14 cellular contexts compared by ENCODE assay signal in genomic region chr11:19674420-19674819, GRCh38. TPM values are rescaled to one million over a fixed set of nuclear protein-coding genes. Genes with fewer than 3 reads are reported as not detected.
A peak's percentile ranks its signal among the peaks of the same experiment; 100 is the strongest.
DNase-seq lines count a peak whose midpoint lies in the region; ATAC-seq and TF ChIP-seq lines count a peak whose summit lies in the region.
"Had no signal": no experiment of that assay in that cellular context is flagged by ENCODE, and none has a peak within 500 bp of the region (broad histone marks: within the 10 kb centered on the region; RNA-seq: fewer than 3 reads in every experiment).

No MANE protein-coding gene starts in this region.

- H3K27me3 ChIP-seq in HUES48 (ENCODE audit: control insufficient read depth, insufficient read depth, low read length) (no peaks in the 10 kb centered on the region), lower lobe of right lung (ENCODE audit: low read depth) (no peaks in the 10 kb centered on the region), subcutaneous abdominal adipose tissue (ENCODE audit: control insufficient read depth in 5 of 5, insufficient read depth in 4 of 5, low read length in 5 of 5) (no peaks in the 10 kb centered on the region)

- TF ChIP-seq CTCF in lower lobe of right lung (IDR thresholded peaks at IDR 0.05) = no peak

- H3K36me3 ChIP-seq in HUES48 (ENCODE audit: control insufficient read depth, insufficient read depth, low read length) = no peaks in the 10 kb centered on the region
- H3K36me3 ChIP-seq in lower lobe of right lung = no peaks in the 10 kb centered on the region
- H3K36me3 ChIP-seq in subcutaneous abdominal adipose tissue (ENCODE audit: control insufficient read depth in 5 of 5, insufficient read depth in 5 of 5, low read length in 5 of 5) = no peaks in the 10 kb centered on the region

- DNase-seq in lower lobe of right lung = peak; percentile 52
- DNase-seq in NCI-H524 (lab: John Stamatoyannopoulos, UW) = no peak
- DNase-seq in activated CD8-positive, alpha-beta memory T cell treated with anti-CD3 and anti-CD28 coated beads for 24 hours = no peak
- DNase-seq in DMS153 (lab: John Stamatoyannopoulos, UW) = no peak
- DNase-seq: activated CD4-positive, alpha-beta T cell treated with anti-CD3 and anti-CD28 coated beads for 48 hours; activated T-cell treated with anti-CD3 and anti-CD28 coated beads, Interleukin-2, amount 50 U/mL, for 72 hours; foreskin melanocyte; NCI-H1436; NCI-H524 treated with DMSO at 0.1 percent for 48 hours; stimulated activated CD4-positive, alpha-beta T cell treated with anti-CD3 and anti-CD28 coated beads, Interleukin-12 subunit alpha, Interleukin-12 subunit beta, amount 100 ng/mL, for 4 hours had no signal

- H3K4me3 ChIP-seq in HUES48 (ENCODE audit: low read depth, low read length) (no peak overlapping the region), lower lobe of right lung (no peak overlapping the region), subcutaneous abdominal adipose tissue (ENCODE audit: low read depth in 1 of 5, low read length in 5 of 5) (no peak overlapping the region)

- intact Hi-C loops in lower lobe of right lung (cut with DNase I) = no loop called here

- H3K9ac ChIP-seq in HUES48 (ENCODE audit: low read depth, low read length) (no peak overlapping the region), subcutaneous abdominal adipose tissue (ENCODE audit: low read length in 5 of 5) (no peak overlapping the region)

- H3K4me1 ChIP-seq in HUES48 (ENCODE audit: control insufficient read depth, insufficient read depth, low read length) = peaks cover 32% of the 10 kb centered on the region
- H3K4me1 ChIP-seq in lower lobe of right lung = peaks cover 40% of the 10 kb centered on the region
- peaks cover 4 to 57% (median 43%) of the 10 kb centered on the region in 5 donors for H3K4me1 ChIP-seq in subcutaneous abdominal adipose tissue (ENCODE audit: control insufficient read depth in 5 of 5, insufficient read depth in 5 of 5, low read length in 5 of 5)

- H3K27ac ChIP-seq in HUES48 (ENCODE audit: low read depth, low read length) (peak overlapping the region; percentile 40), lower lobe of right lung (peak overlapping the region; percentile 68), subcutaneous abdominal adipose tissue (ENCODE audit: low read depth, low read length) (peak overlapping the region; percentile 47)

- ATAC-seq in esophagus mucosa (peak; percentile 43), lower lobe of right lung (peak; percentile 89 to 93), GM21529 (IDR thresholded peaks at IDR 0.05; ENCODE audit: unreplicated experiment) (no peak)
- ATAC-seq: activated T-cell treated with anti-CD3 and anti-CD28 coated beads, Interleukin-2, amount 50 U/mL, for 72 hours had no signal

- H3K9me3 ChIP-seq in HUES48 (ENCODE audit: control insufficient read depth, insufficient read depth, low read length) = no peaks in the 10 kb centered on the region
- H3K9me3 ChIP-seq in lower lobe of right lung = no peaks in the 10 kb centered on the region
- no peaks in the 10 kb centered on the region for H3K9me3 ChIP-seq in subcutaneous abdominal adipose tissue (ENCODE audit: control insufficient read depth in 5 of 5, low read length in 5 of 5)

RNA-seq across cellular contexts. Expression of gene NAV2, which starts 38.2 kb away (rescaled TPM):
- 17.0 TPM for total RNA-seq in esophagus mucosa
- 36.9 TPM for total RNA-seq in lower lobe of right lung
